23 cellular contexts compared by ENCODE assay signal in genomic region chr7:88599528-88599927, GRCh38.
"Had no signal": no experiment of that assay in that cellular context is flagged by ENCODE, and none has a peak within 500 bp of the region (broad histone marks: within the 10 kb centered on the region; RNA-seq: fewer than 3 reads in every experiment).

No MANE protein-coding gene starts in this region.

- H3K4me2 ChIP-seq: PC-9 had no signal

- H3K4me3 Mint-ChIP-seq: activated CD4-positive, alpha-beta memory T cell treated with anti-CD3 and anti-CD28 coated beads for 36 hours; activated CD4-positive, alpha-beta T cell treated with anti-CD3 and anti-CD28 coated beads, Interleukin-2, amount 10 ng/mL, durations not matched to agents 7 days and 5 days; activated naive CD4-positive, alpha-beta T cell treated with anti-CD3 and anti-CD28 coated beads for 36 hours; activated naive CD8-positive, alpha-beta T cell treated with anti-CD3 and anti-CD28 coated beads for 36 hours; activated T-cell treated with anti-CD3 and anti-CD28 coated beads, Interleukin-2, amount 50 U/mL, for 4 hours; T-helper 17 cell had no signal

- H3K4me3 ChIP-seq: MG63, PC-9 had no signal

- H3K4me1 Mint-ChIP-seq: activated CD4-positive, alpha-beta T cell treated with anti-CD3 and anti-CD28 coated beads, Interleukin-2, amount 10 ng/mL, durations not matched to agents 7 days and 5 days; activated naive CD8-positive, alpha-beta T cell treated with anti-CD3 and anti-CD28 coated beads for 36 hours; T-helper 17 cell had no signal

- H3K36me3 ChIP-seq: MG63 had no signal

- H2AFZ ChIP-seq: PC-9 had no signal

- H3K36me3 Mint-ChIP-seq: activated CD4-positive, alpha-beta memory T cell treated with anti-CD3 and anti-CD28 coated beads for 36 hours; activated naive CD8-positive, alpha-beta T cell treated with anti-CD3 and anti-CD28 coated beads for 36 hours had no signal

- H3K27ac ChIP-seq: PC-9 had no signal

- DNase-seq: activated CD4-positive, alpha-beta memory T cell treated with anti-CD3 and anti-CD28 coated beads for 36 hours; activated CD4-positive, alpha-beta T cell treated with anti-CD3 and anti-CD28 coated beads, Interleukin-2, amount 10 ng/mL, durations not matched to agents 7 days and 5 days; activated CD4-positive, CD25-positive, alpha-beta regulatory T cell; activated CD8-positive, alpha-beta memory T cell treated with anti-CD3 and anti-CD28 coated beads for 24 hours; activated gamma-delta T cell; activated naive CD4-positive, alpha-beta T cell treated with anti-CD3 and anti-CD28 coated beads for 36 hours; activated naive CD8-positive, alpha-beta T cell treated with anti-CD3 and anti-CD28 coated beads for 36 hours; activated T-cell treated with anti-CD3 and anti-CD28 coated beads, Interleukin-2, amount 50 U/mL, for 4 hours; cerebellar nuclear complex; MG63; MV-4-11; NCI-H1092 treated with DMSO at 0.1 percent for 48 hours; NCI-H1417 treated with DMSO at 0.1 percent for 48 hours; NCI-H1694; NCI-H2029; NCI-H2107; NCI-H2171 treated with DMSO at 0.1 percent for 48 hours; NCI-H226; NCI-H526; PC-9; SIG-M5; T-helper 17 cell; T-helper 9 cell had no signal

- H3K27me3 Mint-ChIP-seq: activated CD4-positive, alpha-beta memory T cell treated with anti-CD3 and anti-CD28 coated beads for 36 hours; activated CD4-positive, alpha-beta T cell treated with anti-CD3 and anti-CD28 coated beads, Interleukin-2, amount 10 ng/mL, durations not matched to agents 7 days and 5 days; activated naive CD8-positive, alpha-beta T cell treated with anti-CD3 and anti-CD28 coated beads for 36 hours; T-helper 17 cell had no signal

- H3K27me3 ChIP-seq: MG63 had no signal

- ATAC-seq: activated T-cell treated with anti-CD3 and anti-CD28 coated beads, Interleukin-2, amount 50 U/mL, for 4 hours; T-helper 17 cell had no signal

- H3K9me3 Mint-ChIP-seq: activated CD4-positive, alpha-beta memory T cell treated with anti-CD3 and anti-CD28 coated beads for 36 hours; activated CD4-positive, alpha-beta T cell treated with anti-CD3 and anti-CD28 coated beads, Interleukin-2, amount 10 ng/mL, durations not matched to agents 7 days and 5 days; activated T-cell treated with anti-CD3 and anti-CD28 coated beads, Interleukin-2, amount 50 U/mL, for 4 hours had no signal

- H3K27ac Mint-ChIP-seq: activated CD4-positive, alpha-beta memory T cell treated with anti-CD3 and anti-CD28 coated beads for 36 hours; activated CD4-positive, alpha-beta T cell treated with anti-CD3 and anti-CD28 coated beads, Interleukin-2, amount 10 ng/mL, durations not matched to agents 7 days and 5 days; activated naive CD4-positive, alpha-beta T cell treated with anti-CD3 and anti-CD28 coated beads for 36 hours; activated naive CD8-positive, alpha-beta T cell treated with anti-CD3 and anti-CD28 coated beads for 36 hours; T-helper 17 cell had no signal

- H3K9me3 ChIP-seq: MG63 had no signal
